13 cellular contexts compared by ENCODE assay signal in genomic region chr5:178348356-178349146, GRCh38.
A peak's percentile ranks its signal among the peaks of the same experiment; 100 is the strongest.
DNase-seq lines count a peak whose midpoint lies in the region; ATAC-seq, FAIRE-seq and TF ChIP-seq lines count a peak whose summit lies in the region.
"Had no signal": no experiment of that assay in that cellular context is flagged by ENCODE, and none has a peak within 500 bp of the region (broad histone marks: within the 10 kb centered on the region; RNA-seq: fewer than 3 reads in every experiment).

No MANE protein-coding gene starts in this region.

- CTCF ChIA-PET in H1 (lab: Charles Lee; ENCODE audit: partially characterized antibody) (interaction anchor here (0.6 to 0.7 kb wide), 2 partner anchors 232 to 803 kb away, joined by 3 to 4 read pairs; no protein-coding TSS in a partner anchor), Caco-2 (lab: Charles Lee) (no interaction called here)
- CTCF ChIA-PET in activated CD8-positive, alpha-beta memory T cell treated with anti-CD3 and anti-CD28 coated beads, Interleukin-2, amount 10 ng/mL, durations not matched to agents 7 days and 5 days (lab: Charles Lee) = no interaction called here

- no peak overlapping the region for H3K4ac ChIP-seq in H9 (ENCODE audit: low read depth, low read length)
- no peak overlapping the region for H3K4ac ChIP-seq in H1 (replicated peaks; ENCODE audit: insufficient read length, low read depth, low read length)

- H3K36me3 Mint-ChIP-seq in H9 (ENCODE audit: insufficient read depth in 1 of 3, low read depth in 3 of 3) = no peaks in the 10 kb centered on the region
- H3K36me3 Mint-ChIP-seq in nephron progenitor cell (ENCODE audit: low read depth) = no peaks in the 10 kb centered on the region
- H3K36me3 Mint-ChIP-seq in type B pancreatic cell = no peaks in the 10 kb centered on the region
- no peaks in the 10 kb centered on the region for H3K36me3 Mint-ChIP-seq in Caco-2 (ENCODE audit: insufficient read depth, unreplicated experiment)
- no peaks in the 10 kb centered on the region for H3K36me3 Mint-ChIP-seq in activated CD8-positive, alpha-beta memory T cell treated with anti-CD3 and anti-CD28 coated beads, Interleukin-2, amount 10 ng/mL, durations not matched to agents 7 days and 5 days

- no peak for TF ChIP-seq EP300 in H1 (IDR thresholded peaks at IDR 0.05; ENCODE audit: borderline replicate concordance in 1 of 2, low read depth in 2 of 2, low read length in 2 of 2)

- H3K27ac ChIP-seq in H9 (ENCODE audit: insufficient read length, low read depth, low read length) (no peak overlapping the region), H1 (ENCODE audit: low read depth, low read length) (no peak overlapping the region)
- H3K27ac ChIP-seq: BLaER1 had no signal

- H2BK15ac ChIP-seq in H9 (ENCODE audit: low read depth, low read length) (no peak overlapping the region), H1 (ENCODE audit: low read length) (no peak overlapping the region; the same call in 1 of the 2 replicates)

- H2BK120ac ChIP-seq in H9 (ENCODE audit: low read depth, low read length, poor library complexity, severe bottlenecking) = no peak overlapping the region
- H2BK120ac ChIP-seq in H1 (replicated peaks; ENCODE audit: low read depth, low read length) = no peak overlapping the region

- TF ChIP-seq RAD21 in H1 (IDR thresholded peaks at IDR 0.05 in 1 of 2, conservative IDR thresholded peaks at IDR 0.05 in 1 of 2; ENCODE audit: low read depth in 2 of 2, low read length in 2 of 2) = no peak

- H4K8ac ChIP-seq in H9 (replicated peaks; ENCODE audit: insufficient read length, low read depth, low read length) (no peak overlapping the region), H1 (ENCODE audit: extremely low read depth, insufficient read depth, low read length) (no peak overlapping the region; the same call in 1 of the 2 replicates)

- H3K36me3 ChIP-seq in H1 (ENCODE audit: control insufficient read depth in 2 of 4, insufficient read depth in 4 of 4, low read length in 3 of 4) = no peaks in the 10 kb centered on the region
- H3K36me3 ChIP-seq in Caco-2 (ENCODE audit: control insufficient read depth, insufficient read depth, low read length) = no peaks in the 10 kb centered on the region
- H3K36me3 ChIP-seq: BLaER1 had no signal

- H3K27ac Mint-ChIP-seq in H9 = peak overlapping the region in 1 of 3 experiments; percentile 52; a peak in 1 of 7 replicates
- H3K27ac Mint-ChIP-seq in nephron progenitor cell = peak overlapping the region; percentile 88
- peak overlapping the region; percentile 71 for H3K27ac Mint-ChIP-seq in type B pancreatic cell
- no peak overlapping the region for H3K27ac Mint-ChIP-seq in Caco-2 (ENCODE audit: unreplicated experiment)
- H3K27ac Mint-ChIP-seq in activated CD8-positive, alpha-beta memory T cell treated with anti-CD3 and anti-CD28 coated beads, Interleukin-2, amount 10 ng/mL, durations not matched to agents 7 days and 5 days = no peak overlapping the region

- DNase-seq in H9 (no peak), H1 (ENCODE audit: low read depth in 1 of 2, low spot score in 2 of 2) (no peak), nephron progenitor cell (no peak), type B pancreatic cell (ENCODE audit: extremely low spot score, unreplicated experiment) (no peak), Caco-2 (no peak)
- DNase-seq in activated CD8-positive, alpha-beta memory T cell treated with anti-CD3 and anti-CD28 coated beads, Interleukin-2, amount 10 ng/mL, durations not matched to agents 7 days and 5 days = no peak
- DNase-seq: DMS 273 treated with DMSO at 0.1 percent for 48 hours, NCI-H1436, NCI-H2081, NCI-H526 treated with DMSO at 0.1 percent for 48 hours had no signal

- H3K27me3 Mint-ChIP-seq in H9 (ENCODE audit: low read depth) = no peaks in the 10 kb centered on the region
- H3K27me3 Mint-ChIP-seq in nephron progenitor cell (ENCODE audit: low read depth, poor library complexity) = no peaks in the 10 kb centered on the region
- H3K27me3 Mint-ChIP-seq in type B pancreatic cell = peaks cover 10% of the 10 kb centered on the region
- peaks cover 8% of the 10 kb centered on the region for H3K27me3 Mint-ChIP-seq in Caco-2 (ENCODE audit: insufficient read depth, unreplicated experiment)
- H3K27me3 Mint-ChIP-seq in activated CD8-positive, alpha-beta memory T cell treated with anti-CD3 and anti-CD28 coated beads, Interleukin-2, amount 10 ng/mL, durations not matched to agents 7 days and 5 days = no peaks in the 10 kb centered on the region

- H3K79me1 ChIP-seq in H9 (ENCODE audit: insufficient read depth, low read depth, low read length, poor library complexity, severe bottlenecking) = no peaks in the 10 kb centered on the region
- H3K79me1 ChIP-seq in H1 (ENCODE audit: low read depth, low read length) = no peaks in the 10 kb centered on the region; the same call in 1 of the 2 replicates

- no peak overlapping the region for H3K23ac ChIP-seq in H9 (ENCODE audit: insufficient read length, low read depth, low read length)
- H3K23ac ChIP-seq in H1 (ENCODE audit: insufficient read length) = no peak overlapping the region

- intact Hi-C loops in Caco-2 (cut with micrococcal nuclease; ENCODE audit: unreplicated experiment) = no loop called here

- no TSS peak for BruUV-seq in Caco-2 (replicated peaks; lab: Mats Ljungman, UMichigan)

- no peaks in the 10 kb centered on the region for H4K20me1 ChIP-seq in H9 (ENCODE audit: control insufficient read depth, insufficient read depth, insufficient read length)
- H4K20me1 ChIP-seq in H1 (replicated peaks in 1 of 2; ENCODE audit: control insufficient read depth in 1 of 2, insufficient read depth in 2 of 2, low read length in 2 of 2) = no peaks in the 10 kb centered on the region
- H4K20me1 ChIP-seq: BLaER1 had no signal

- H3T11ph ChIP-seq in H9 (ENCODE audit: low read length) = no peak overlapping the region

- H3K56ac ChIP-seq in H9 (ENCODE audit: insufficient read length, low read depth, low read length) = no peak overlapping the region
- no peak overlapping the region for H3K56ac ChIP-seq in H1 (replicated peaks; ENCODE audit: insufficient read length, low read depth, low read length)

- H3K18ac ChIP-seq in H9 (ENCODE audit: insufficient read length, low read depth, low read length) = no peak overlapping the region
- H3K18ac ChIP-seq in H1 (ENCODE audit: extremely low read depth, low read length) = peak overlapping the region; percentile 48; the same call in 1 of the 2 replicates

- no peak for FAIRE-seq in H1 (lab: Jason Lieb, UNC)
- FAIRE-seq: H54 had no signal

- TF ChIP-seq CTCF in H9 (conservative IDR thresholded peaks at IDR 0.05) (no peak), H1 (IDR thresholded peaks at IDR 0.05; ENCODE audit: control extremely low read depth in 1 of 3, insufficient read depth in 1 of 3, low read depth in 1 of 3, low read length in 3 of 3) (no peak), nephron progenitor cell (IDR thresholded peaks at IDR 0.05) (no peak), type B pancreatic cell (conservative IDR thresholded peaks at IDR 0.05) (no peak), Caco-2 (IDR thresholded peaks at IDR 0.05; ENCODE audit: insufficient read depth in 1 of 2, low read depth in 1 of 2, low read length in 1 of 2, severe bottlenecking in 1 of 2, unreplicated experiment in 1 of 2) (no peak)

- H3K9me3 ChIP-seq in H9 (ENCODE audit: control insufficient read depth, low read depth, low read length) (no peaks in the 10 kb centered on the region), H1 (ENCODE audit: insufficient read depth in 2 of 2, low read depth in 1 of 2, low read length in 1 of 2) (no peaks in the 10 kb centered on the region), Caco-2 (no peaks in the 10 kb centered on the region)

- H3K9ac ChIP-seq in H9 (ENCODE audit: extremely low read depth, insufficient read length, low read length) (no peak overlapping the region), H1 (replicated peaks in 1 of 4; ENCODE audit: extremely low read depth in 1 of 4, low read depth in 3 of 4, low read length in 3 of 4) (no peak overlapping the region)
- H3K9ac ChIP-seq: BLaER1 had no signal

- no peak for TF ChIP-seq POLR2A in H1 (IDR thresholded peaks at IDR 0.05; ENCODE audit: control extremely low read depth in 1 of 2, low read depth in 2 of 2, low read length in 2 of 2)

- ATAC-seq in HG03521 (IDR thresholded peaks at IDR 0.05; ENCODE audit: unreplicated experiment) = no peak
- ATAC-seq in activated CD8-positive, alpha-beta memory T cell treated with anti-CD3 and anti-CD28 coated beads, Interleukin-2, amount 10 ng/mL, durations not matched to agents 7 days and 5 days = no peak

- no peaks in the 10 kb centered on the region for H3K27me3 ChIP-seq in H9 (ENCODE audit: insufficient read depth, low read length)
- H3K27me3 ChIP-seq in H1 (replicated peaks in 1 of 4; ENCODE audit: control insufficient read depth in 3 of 4, extremely low read depth in 1 of 4, insufficient read depth in 3 of 4, low read length in 3 of 4) = no peaks in the 10 kb centered on the region
- no peaks in the 10 kb centered on the region for H3K27me3 ChIP-seq in Caco-2 (replicated peaks; ENCODE audit: control insufficient read depth, insufficient read depth, low read length)
- H3K27me3 ChIP-seq: BLaER1 had no signal

- no peak overlapping the region for H2AK5ac ChIP-seq in H9 (ENCODE audit: insufficient read length, low read length)
- H2AK5ac ChIP-seq in H1 (ENCODE audit: low read depth, low read length) = no peak overlapping the region

- H3K4me3 Mint-ChIP-seq in H9 (no peak overlapping the region), nephron progenitor cell (peak overlapping the region; percentile 7), type B pancreatic cell (peak overlapping the region; percentile 78), Caco-2 (ENCODE audit: unreplicated experiment) (no peak overlapping the region)
- no peak overlapping the region for H3K4me3 Mint-ChIP-seq in activated CD8-positive, alpha-beta memory T cell treated with anti-CD3 and anti-CD28 coated beads, Interleukin-2, amount 10 ng/mL, durations not matched to agents 7 days and 5 days

- no peak overlapping the region for H4K5ac ChIP-seq in H9 (ENCODE audit: insufficient read length, low read depth, low read length)
- H4K5ac ChIP-seq in H1 (ENCODE audit: insufficient read length, low read depth, low read length) = no peak overlapping the region

- H3K4me3 ChIP-seq in H1 (ENCODE audit: extremely low read depth in 1 of 4, insufficient read depth in 2 of 4, low read depth in 3 of 4, low read length in 4 of 4) = no peak overlapping the region
- no peak overlapping the region for H3K4me3 ChIP-seq in Caco-2 (ENCODE audit: low read depth, low read length)
- H3K4me3 ChIP-seq: BLaER1 had no signal

- H3K9me3 Mint-ChIP-seq in H9 (no peaks in the 10 kb centered on the region), nephron progenitor cell (peaks cover 6% of the 10 kb centered on the region), type B pancreatic cell (no peaks in the 10 kb centered on the region), Caco-2 (ENCODE audit: unreplicated experiment) (no peaks in the 10 kb centered on the region)
- H3K9me3 Mint-ChIP-seq in activated CD8-positive, alpha-beta memory T cell treated with anti-CD3 and anti-CD28 coated beads, Interleukin-2, amount 10 ng/mL, durations not matched to agents 7 days and 5 days (ENCODE audit: low read depth) = no peaks in the 10 kb centered on the region

- H3K14ac ChIP-seq in H9 (ENCODE audit: insufficient read depth, low read length) = peak overlapping the region; percentile 73; the same call in 1 of the 2 replicates
- H3K14ac ChIP-seq in H1 (ENCODE audit: insufficient read length) = no peak overlapping the region

- H2BK12ac ChIP-seq in H9 (ENCODE audit: insufficient read length, low read depth, low read length) (no peak overlapping the region), H1 (ENCODE audit: low read depth, low read length) (peak overlapping the region; percentile 68; the same call in 1 of the 2 replicates)

- H2BK5ac ChIP-seq in H9 (ENCODE audit: insufficient read length, low read length) (no peak overlapping the region), H1 (ENCODE audit: low read depth, low read length) (no peak overlapping the region)

- H2BK20ac ChIP-seq in H9 (ENCODE audit: low read depth, low read length, poor library complexity, severe bottlenecking) (no peak overlapping the region), H1 (ENCODE audit: low read length) (no peak overlapping the region)

- H3K4me2 ChIP-seq in H9 (ENCODE audit: insufficient read depth, insufficient read length, low read length) (no peak overlapping the region), H1 (ENCODE audit: insufficient read depth in 1 of 2, low read depth in 2 of 2, low read length in 2 of 2) (no peak overlapping the region)
- H3K4me2 ChIP-seq: BLaER1 had no signal

- WGBS in H9 (ENCODE audit: extremely low coverage, insufficient read length, low lambda C conversion rate) = no CpG with 5 or more reads among the region's 20 CpGs
- WGBS in H1 (ENCODE audit: extremely low coverage in 1 of 2, insufficient coverage in 1 of 2, insufficient read length in 1 of 2, insufficient replicate concordance in 2 of 2, low coverage in 1 of 2, low lambda C conversion rate in 2 of 2, missing lambda C conversion rate in 1 of 2), 2 experiments = 80% methylated on average over 20 of the region's 20 CpGs; no CpG with 5 or more reads in 1 of the 2 experiments

- no peaks in the 10 kb centered on the region for H3K23me2 ChIP-seq in H9 (ENCODE audit: insufficient read length, low read depth, low read length, poor library complexity, severe bottlenecking)
- H3K23me2 ChIP-seq in H1 (ENCODE audit: low read depth, low read length) = no peaks in the 10 kb centered on the region

- H3K4me1 ChIP-seq in H9 (ENCODE audit: insufficient read depth, low read length) = 0 out of 2 replicates have a peak, but pooled peaks cover 3% of the 10 kb centered on the region
- peaks cover 0 to 13% (median 5%) of the 10 kb centered on the region in 4 experiments; a peak in 6 of 7 replicates for H3K4me1 ChIP-seq in H1 (replicated peaks in 1 of 4; ENCODE audit: control insufficient read depth in 3 of 4, insufficient read depth in 4 of 4, low read length in 3 of 4)
- H3K4me1 ChIP-seq in Caco-2 = no peaks in the 10 kb centered on the region

- H2AFZ ChIP-seq in H9 (ENCODE audit: low read length) (no peak overlapping the region), H1 (ENCODE audit: low read length) (no peak overlapping the region)

- POLR2A ChIA-PET in H1 (lab: Charles Lee; ENCODE audit: partially characterized antibody) (no interaction called here), Caco-2 (lab: Charles Lee) (no interaction called here)

- no peak overlapping the region for H4K91ac ChIP-seq in H9 (ENCODE audit: insufficient read length, low read depth, low read length)
- H4K91ac ChIP-seq in H1 (replicated peaks; ENCODE audit: insufficient read length, low read length) = peak overlapping the region; percentile 56

- H3K79me2 ChIP-seq in H9 (ENCODE audit: insufficient read depth, low read length) = peaks cover 2% of the 10 kb centered on the region; the same call in 1 of the 2 replicates
- H3K79me2 ChIP-seq in H1 (ENCODE audit: control insufficient read depth in 1 of 2, insufficient read depth in 2 of 2, low read length in 2 of 2) = no peaks in the 10 kb centered on the region

- H3K4me1 Mint-ChIP-seq in H9 = peaks cover 10 to 36% of the 10 kb centered on the region in 2 experiments
- H3K4me1 Mint-ChIP-seq in nephron progenitor cell = peaks cover 66% of the 10 kb centered on the region
- H3K4me1 Mint-ChIP-seq in type B pancreatic cell (ENCODE audit: unreplicated experiment) = peaks cover 58% of the 10 kb centered on the region
- no peaks in the 10 kb centered on the region for H3K4me1 Mint-ChIP-seq in Caco-2 (ENCODE audit: low read depth, unreplicated experiment)
- H3K4me1 Mint-ChIP-seq in activated CD8-positive, alpha-beta memory T cell treated with anti-CD3 and anti-CD28 coated beads, Interleukin-2, amount 10 ng/mL, durations not matched to agents 7 days and 5 days = no peaks in the 10 kb centered on the region

Comparison
In these comparisons a context has a peak if more than half of its experiments do, and no peak if none do; other contexts are left out.
1. H3K27ac Mint-ChIP-seq: peak in nephron progenitor cell (single experiment) and type B pancreatic cell (single experiment); none in Caco-2 (single experiment) and activated CD8-positive, alpha-beta memory T cell treated with anti-CD3 and anti-CD28 coated beads, Interleukin-2, amount 10 ng/mL, durations not matched to agents 7 days and 5 days (single experiment).
2. H3K4me3 Mint-ChIP-seq: peak in nephron progenitor cell (single experiment) and type B pancreatic cell (single experiment); none in H9 (0 of 2), Caco-2 (single experiment) and activated CD8-positive, alpha-beta memory T cell treated with anti-CD3 and anti-CD28 coated beads, Interleukin-2, amount 10 ng/mL, durations not matched to agents 7 days and 5 days (single experiment).